Comparison of ENCODE assay signal across 9 cellular contexts in the genomic region with DNA sequence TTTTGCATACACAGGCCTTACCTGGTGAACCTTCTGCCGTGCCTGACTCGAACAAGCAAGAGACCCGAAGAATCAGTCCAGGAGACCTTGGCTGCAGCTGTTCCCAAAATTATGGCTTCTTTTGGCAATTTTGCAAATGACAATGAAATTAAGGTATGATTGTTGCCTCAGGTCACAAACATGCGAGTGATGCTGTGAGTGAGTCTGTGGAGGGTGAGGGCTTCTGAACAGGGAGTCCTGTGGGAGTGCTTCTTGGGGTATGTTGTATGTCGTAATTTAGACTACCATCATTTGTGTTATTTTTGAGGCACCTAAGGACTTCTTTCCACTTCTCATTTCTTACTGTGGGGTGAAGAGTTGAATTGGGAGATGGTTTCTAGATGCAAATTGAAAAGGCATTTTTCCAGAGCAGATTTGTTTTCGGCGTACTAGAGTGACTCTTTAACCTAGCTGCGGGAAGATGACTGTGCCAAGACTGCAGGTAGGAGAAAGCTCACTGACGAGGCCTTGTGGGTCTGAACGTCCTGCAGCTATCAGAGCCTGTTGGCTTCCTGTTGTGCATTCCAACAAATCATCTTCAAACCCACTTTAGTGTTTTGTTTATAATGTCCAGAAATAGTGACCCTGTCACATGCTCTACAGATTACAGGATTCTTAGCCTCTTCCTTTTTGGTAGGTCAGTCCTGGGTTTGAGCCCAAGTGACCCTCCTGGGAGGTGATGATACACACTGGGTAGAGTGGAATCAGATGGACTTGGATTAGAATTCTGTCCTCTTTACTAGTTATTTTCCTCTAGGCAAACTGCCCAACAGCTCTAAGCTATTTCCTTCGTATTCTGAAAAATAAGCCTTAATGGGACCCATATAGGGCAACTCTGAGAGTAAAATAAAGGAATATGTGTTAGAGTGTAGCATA. TPM values are rescaled to one million over a fixed set of nuclear protein-coding genes. Genes with fewer than 3 reads are reported as not detected.
A peak's percentile ranks its signal among the peaks of the same experiment; 100 is the strongest.
DNase-seq lines count a peak whose midpoint lies in the region; ATAC-seq and TF ChIP-seq lines count a peak whose summit lies in the region.
"Had no signal": no experiment of that assay in that cellular context is flagged by ENCODE, and none has a peak within 500 bp of the region (broad histone marks: within the 10 kb centered on the region; RNA-seq: fewer than 3 reads in every experiment).

No MANE protein-coding gene starts in this region.

- peak overlapping the region; percentile 50; the same call in 1 of the 2 replicates for H2BK20ac ChIP-seq in IMR-90 (ENCODE audit: low read depth, low read length)

- H3K9me1 ChIP-seq in IMR-90 (ENCODE audit: insufficient read depth, low read length): peaks cover 4% of the 10 kb centered on the region; the same call in 1 of the 2 replicates

- H3K18ac ChIP-seq in IMR-90 (ENCODE audit: low read depth, low read length): peak overlapping the region; percentile 16; the same call in 1 of the 2 replicates

- H3K56ac ChIP-seq in IMR-90 (ENCODE audit: extremely low read depth, insufficient read depth, low read length): no peak overlapping the region

- no peak overlapping the region for H2AFZ ChIP-seq in IMR-90 (replicated peaks; ENCODE audit: low read length, poor library complexity)

- H4K8ac ChIP-seq in IMR-90 (ENCODE audit: low read depth in 2 of 2, low read length in 2 of 2): peak overlapping the region in 1 of 2 experiments; percentile 20; a peak in 1 of 4 replicates

- ATAC-seq in IMR-90 (ENCODE audit: low read depth) (no peak), upper lobe of right lung (no peak), GM18517 (IDR thresholded peaks at IDR 0.05; ENCODE audit: unreplicated experiment) (no peak)

- H4K5ac ChIP-seq in IMR-90 (ENCODE audit: low read depth, low read length): 0 out of 2 replicates have a peak overlapping the region, but pooled peaks have one; percentile 8

- no TSS peak for BruUV-seq in IMR-90 (replicated peaks; lab: Mats Ljungman, UMichigan)

- peaks cover 6% of the 10 kb centered on the region; the same call in 1 of the 2 replicates for H4K20me1 ChIP-seq in IMR-90 (ENCODE audit: insufficient read depth, low read length)

- WGBS in IMR-90 (ENCODE audit: extremely low coverage in 2 of 2, insufficient read length in 1 of 2), 2 experiments: 100% methylated on average over 2 of the region's 11 CpGs; no CpG with 5 or more reads in 1 of the 2 experiments
- 74 to 77% methylated on average over 11 of the region's 11 CpGs for WGBS in esophagus, 2 donors

- H3K9ac ChIP-seq in IMR-90 (ENCODE audit: low read depth, low read length): no peak overlapping the region

- H4K91ac ChIP-seq in IMR-90 (ENCODE audit: insufficient read depth, low read depth, low read length): peak overlapping the region; percentile 33; the same call in 1 of the 2 replicates

- no peak for TF ChIP-seq RAD21 in IMR-90 (IDR thresholded peaks at IDR 0.05; ENCODE audit: low read length)

- no peak for TF ChIP-seq CTCF in IMR-90 (conservative IDR thresholded peaks at IDR 0.05; ENCODE audit: low read depth, low read length)
- TF ChIP-seq CTCF in upper lobe of right lung (IDR thresholded peaks at IDR 0.05): no peak

- peak overlapping the region; percentile 60 for H2BK120ac ChIP-seq in IMR-90 (ENCODE audit: low read depth, low read length)

- in situ Hi-C loops in IMR-90 (cut with MboI; ENCODE audit: low sequenced_read_pairs): no loop called here

- TF ChIP-seq POLR2A in IMR-90 (IDR thresholded peaks at IDR 0.05; ENCODE audit: low read depth, low read length): no peak

- H3K23ac ChIP-seq in IMR-90 (ENCODE audit: low read depth, low read length): 0 out of 2 replicates have a peak overlapping the region, but pooled peaks have one; percentile 55

- dilution Hi-C loops in IMR-90 (cut with HindIII; ENCODE audit: low sequenced_read_pairs, unreplicated experiment): no loop called here

- peak overlapping the region; percentile 76 for H2AK9ac ChIP-seq in IMR-90 (replicated peaks; ENCODE audit: low read depth, low read length, poor library complexity)

- peak overlapping the region; percentile 73 for H3K4ac ChIP-seq in IMR-90 (ENCODE audit: low read depth, low read length)

- H3K36me3 ChIP-seq in IMR-90 (ENCODE audit: control insufficient read depth, insufficient read depth, low read length) (peaks cover 22% of the 10 kb centered on the region), esophagus (ENCODE audit: control insufficient read depth in 2 of 2, insufficient read depth in 2 of 2, low read length in 1 of 2) (peaks cover 4 to 19% of the 10 kb centered on the region in 2 donors), upper lobe of right lung (peaks cover 58% of the 10 kb centered on the region)

- peak overlapping the region; percentile 8 for H2BK5ac ChIP-seq in IMR-90 (ENCODE audit: low read depth, low read length, poor library complexity, severe bottlenecking)

- peak overlapping the region; percentile 63; the same call in 1 of the 2 replicates for H3K27ac ChIP-seq in IMR-90 (ENCODE audit: insufficient read depth, low read length)
- peak overlapping the region; percentile 35 to 59 for H3K27ac ChIP-seq in esophagus (ENCODE audit: low read depth in 2 of 2, low read length in 1 of 2)
- peak overlapping the region; percentile 27 for H3K27ac ChIP-seq in upper lobe of right lung

- H3K14ac ChIP-seq in IMR-90 (replicated peaks; ENCODE audit: low read depth, low read length): peak overlapping the region; percentile 78

- H3K27me3 ChIP-seq in IMR-90 (ENCODE audit: control insufficient read depth, insufficient read depth, low read length) (no peaks in the 10 kb centered on the region), esophagus (ENCODE audit: control insufficient read depth in 1 of 2, insufficient read depth in 2 of 2, low read length in 2 of 2) (no peaks in the 10 kb centered on the region), upper lobe of right lung (no peaks in the 10 kb centered on the region)

- H3K4me2 ChIP-seq in IMR-90 (ENCODE audit: low read depth, low read length): no peak overlapping the region

- H3K4me1 ChIP-seq in IMR-90 (ENCODE audit: control insufficient read depth, insufficient read depth, low read length): peaks cover 12% of the 10 kb centered on the region
- no peaks in the 10 kb centered on the region for H3K4me1 ChIP-seq in esophagus (ENCODE audit: control insufficient read depth in 2 of 2, insufficient read depth in 2 of 2, low read length in 1 of 2)
- peaks cover 33% of the 10 kb centered on the region for H3K4me1 ChIP-seq in upper lobe of right lung

- H2AK5ac ChIP-seq in IMR-90 (ENCODE audit: low read depth, low read length): peak overlapping the region; percentile 68; the same call in 1 of the 2 replicates

- H3K79me1 ChIP-seq in IMR-90 (ENCODE audit: low read depth in 1 of 2, low read length in 2 of 2): peaks cover 7 to 39% of the 10 kb centered on the region in 2 experiments

- intact Hi-C loops in IMR-90 (cut with micrococcal nuclease) (loop anchor here (2.0 to 5.0 kb wide), 3 partner anchors 15 to 375 kb away; partner anchors contain the start of gene HGFAC), upper lobe of right lung (cut with DNase I) (no loop called here)

- H3K4me3 ChIP-seq in IMR-90 (ENCODE audit: insufficient read depth, low read depth, low read length) (no peak overlapping the region), esophagus (ENCODE audit: low read depth in 1 of 2, low read length in 2 of 2) (no peak overlapping the region), upper lobe of right lung (no peak overlapping the region)

- CTCF ChIA-PET in IMR-90 (lab: Yijun Ruan, JAX): interaction anchor here (0.6 to 1.8 kb wide), 11 partner anchors 11 to 239 kb away, joined by 3 to 15 read pairs (median 4); no protein-coding TSS in a partner anchor

- H2BK15ac ChIP-seq in IMR-90 (ENCODE audit: low read depth, low read length): peak overlapping the region; percentile 37; the same call in 1 of the 3 replicates

- DNase-seq in IMR-90: no peak
- peak; percentile 49 to 57 for DNase-seq in lung microvascular endothelial cell (ENCODE audit: low read depth in 2 of 2)
- DNase-seq in upper lobe of right lung: no peak
- no peak for DNase-seq in cerebellum (ENCODE audit: low spot score)
- DNase-seq in UCSD-AML1 (lab: John Stamatoyannopoulos, UW; ENCODE audit: unreplicated experiment): no peak

- H3K9me3 ChIP-seq in IMR-90 (ENCODE audit: control insufficient read depth, insufficient read depth, low read length): no peaks in the 10 kb centered on the region
- no peaks in the 10 kb centered on the region for H3K9me3 ChIP-seq in esophagus (ENCODE audit: control insufficient read depth in 2 of 2, insufficient read depth in 1 of 2, low read depth in 1 of 2, low read length in 1 of 2)
- H3K9me3 ChIP-seq in upper lobe of right lung: no peaks in the 10 kb centered on the region

- POLR2A ChIA-PET in IMR-90 (lab: Charles Lee; ENCODE audit: unreplicated experiment): no interaction called here

TF ChIP-seq in IMR-90, 13 proteins besides CTCF, POLR2A, EP300 and RAD21 (continues in another document):
- TF ChIP-seq MAZ (IDR thresholded peaks at IDR 0.05; ENCODE audit: borderline replicate concordance, low read depth, low read length): no peak
- TF ChIP-seq USF2 (IDR thresholded peaks at IDR 0.05; ENCODE audit: low read depth, low read length): no peak
- TF ChIP-seq SMC3 (IDR thresholded peaks at IDR 0.05; ENCODE audit: low read depth, low read length): no peak

RNA-seq across cellular contexts. Expression of gene HTT, which starts 33.0 kb away (rescaled TPM):
- total RNA-seq in IMR-90 (2012; rRNA removed) (14.3 and 16.1 TPM in 2 replicates), lung microvascular endothelial cell (26.6 and 34.3 TPM in 2 replicates), upper lobe of right lung (73.6 TPM), cerebellum (83.8 TPM)
- polyA plus RNA-seq in IMR-90 (2012; rRNA removed) (11.6 and 18.7 TPM in 2 replicates), esophagus (10 to 100 TPM in 1 of 2 donors, 1 to 10 TPM in 1; 9.7 to 19.4 TPM)
- polyA plus RNA-seq in IMR-90 (2012; cell fraction: cytosol; rRNA removed): 6.8 and 7.1 TPM in 2 replicates
- polyA plus RNA-seq in IMR-90 (2012; cell fraction: nucleus; rRNA removed; ENCODE audit: low replicate concordance): 33.6 and 35.9 TPM in 2 replicates

RNA-seq across cellular contexts. Expression of gene HTT-AS, which starts 33.2 kb away (rescaled TPM):
- total RNA-seq in IMR-90 (2012; rRNA removed) (not detected in 2 replicates), lung microvascular endothelial cell (not detected in 2 replicates), upper lobe of right lung (not detected), cerebellum (not detected)
- polyA plus RNA-seq in IMR-90 (2012; rRNA removed) (not detected in 2 replicates), esophagus (not detected)
- not detected in 2 replicates for polyA plus RNA-seq in IMR-90 (2012; cell fraction: cytosol; rRNA removed)
- not detected in 2 replicates for polyA plus RNA-seq in IMR-90 (2012; cell fraction: nucleus; rRNA removed; ENCODE audit: low replicate concordance)
- total RNA-seq: activated CD4-positive, alpha-beta T cell treated with anti-CD3 and anti-CD28 coated beads for 36 hours had no signal
- polyA plus RNA-seq: IgD-negative memory B cell had no signal

Comparison
In these comparisons a context has a peak if more than half of its experiments do, and no peak if none do; other contexts are left out.
1. DNase-seq: peak in lung microvascular endothelial cell (2 of 2); none in IMR-90 (single experiment), upper lobe of right lung (single experiment), cerebellum (single experiment) and UCSD-AML1 (single experiment).
2. Peak in every context shown above with its lines, with median percentiles within 50 percentile points of each other: H3K27ac ChIP-seq.